In the genomic region with DNA sequence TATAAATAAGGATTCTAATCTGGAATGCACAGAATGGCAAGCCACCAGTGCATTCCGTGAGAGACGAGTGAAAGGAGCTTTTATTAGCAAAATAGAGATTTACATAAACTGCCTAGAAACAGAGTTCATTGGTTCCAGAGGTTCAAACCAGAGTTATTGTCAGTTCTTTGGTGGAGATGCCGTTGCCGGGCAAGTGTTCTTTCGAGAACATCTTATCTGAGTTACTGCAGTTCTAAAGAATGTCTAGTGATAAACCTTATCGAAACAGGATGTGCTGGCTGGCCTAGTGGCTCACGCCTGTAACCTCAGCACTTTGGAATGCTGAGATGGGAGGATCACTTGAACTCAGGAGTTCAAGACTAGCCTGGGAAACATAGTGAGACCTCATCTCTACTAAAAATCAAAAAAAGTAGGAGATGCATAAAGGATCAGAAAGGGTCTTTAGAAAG, we compare ENCODE assay signal across 1 cellular context.
TF ChIP-seq lines count a peak whose summit lies in the region.

No MANE protein-coding gene starts in this region.

TF ChIP-seq in GM23338, 12 proteins besides CTCF, POLR2A, EP300 and RAD21 (continued from another document):
- TF ChIP-seq REST (IDR thresholded peaks at IDR 0.05; ENCODE audit: unreplicated experiment) (no peak), STAT1 (IDR thresholded peaks at IDR 0.05; ENCODE audit: unreplicated experiment) (no peak), NANOG (IDR thresholded peaks at IDR 0.05; ENCODE audit: borderline replicate concordance) (no peak)
